ENCODE assay signal across 8 cellular contexts in the genomic region with DNA sequence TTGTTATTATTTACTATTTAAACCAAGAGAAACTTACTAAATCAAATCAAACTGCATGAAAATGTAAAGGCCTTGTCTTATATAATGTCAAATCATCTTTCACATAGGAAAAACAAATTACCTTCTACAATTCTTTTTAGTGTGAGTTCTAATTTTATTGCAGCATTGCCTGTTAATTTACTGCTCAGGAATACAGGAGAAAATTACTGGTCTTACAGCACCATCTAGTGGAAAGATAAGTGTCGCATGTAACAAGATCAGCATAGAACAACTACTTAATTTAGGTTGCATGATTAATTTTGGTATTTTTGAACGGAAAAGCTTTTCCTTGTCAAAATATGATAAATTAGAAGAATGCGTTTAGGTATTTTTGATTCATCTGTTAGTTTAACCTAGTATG.
DNase-seq lines count a peak whose midpoint lies in the region; ATAC-seq and TF ChIP-seq lines count a peak whose summit lies in the region.

No MANE protein-coding gene starts in this region.

- no peak overlapping the region for H2AK5ac ChIP-seq in mesenchymal stem cell (ENCODE audit: low read length, severe bottlenecking)

- no peak overlapping the region for H2BK12ac ChIP-seq in mesenchymal stem cell (ENCODE audit: low read length in 2 of 2)

- no peak overlapping the region for H2AFZ ChIP-seq in mesenchymal stem cell (ENCODE audit: low read depth, low read length)

- no peaks in the 10 kb centered on the region for H3K9me3 ChIP-seq in mesenchymal stem cell (ENCODE audit: control insufficient read depth, low read length)

- no peak overlapping the region for H3K14ac ChIP-seq in mesenchymal stem cell (ENCODE audit: low read length in 2 of 2)

- H2BK5ac ChIP-seq in mesenchymal stem cell (ENCODE audit: low read depth, low read length, poor library complexity, severe bottlenecking), result no peak overlapping the region

- H3K27ac ChIP-seq in C4-2B (no peak overlapping the region), mesenchymal stem cell (ENCODE audit: low read length, poor library complexity, severe bottlenecking) (no peak overlapping the region)

- no peaks in the 10 kb centered on the region for H3K36me3 ChIP-seq in mesenchymal stem cell (ENCODE audit: control insufficient read depth in 1 of 2, insufficient read depth in 2 of 2, low read depth in 1 of 2, low read length in 2 of 2)

- no peak overlapping the region for H4K8ac ChIP-seq in mesenchymal stem cell (ENCODE audit: low read length)

- ATAC-seq in GM21515 (IDR thresholded peaks at IDR 0.05; ENCODE audit: unreplicated experiment) (no peak), GM21786 (IDR thresholded peaks at IDR 0.05; ENCODE audit: unreplicated experiment) (no peak)

- no peak overlapping the region for H2BK15ac ChIP-seq in mesenchymal stem cell (ENCODE audit: low read depth, poor library complexity, severe bottlenecking)

- no peak overlapping the region for H3K23ac ChIP-seq in mesenchymal stem cell (ENCODE audit: low read length in 2 of 2)

- WGBS in mesenchymal stem cell, result 20% methylated on average over 1 of the region's 3 CpGs

- H3K4me3 ChIP-seq in HFF-Myc (replicated peaks; ENCODE audit: low read depth, low read length) (no peak overlapping the region), mesenchymal stem cell (ENCODE audit: insufficient read depth in 1 of 2, low read depth in 1 of 2, low read length in 2 of 2) (no peak overlapping the region)

- H3K27me3 ChIP-seq in mesenchymal stem cell (ENCODE audit: control insufficient read depth in 1 of 2, insufficient read depth in 1 of 2, low read length in 2 of 2), result no peaks in the 10 kb centered on the region

- no peak overlapping the region for H3K9ac ChIP-seq in mesenchymal stem cell (ENCODE audit: low read length)

- TF ChIP-seq CTCF in C4-2B (conservative IDR thresholded peaks at IDR 0.05) (peak; percentile 82), HFF-Myc (IDR thresholded peaks at IDR 0.05; ENCODE audit: low read depth, low read length, missing control alignments) (peak; percentile 33)

- H4K91ac ChIP-seq in mesenchymal stem cell (ENCODE audit: low read length), result no peak overlapping the region

- no peak overlapping the region for H3K4me2 ChIP-seq in mesenchymal stem cell (ENCODE audit: low read length, poor library complexity, severe bottlenecking)

- H3K4ac ChIP-seq in mesenchymal stem cell (ENCODE audit: low read depth in 1 of 2, low read length in 2 of 2), result no peak overlapping the region

- H3K18ac ChIP-seq in mesenchymal stem cell (ENCODE audit: low read depth in 1 of 2, low read length in 2 of 2), result no peak overlapping the region

- no peaks in the 10 kb centered on the region for H3K4me1 ChIP-seq in mesenchymal stem cell (ENCODE audit: control insufficient read depth, insufficient read depth, low read depth, low read length)

- no peak overlapping the region for H2BK120ac ChIP-seq in mesenchymal stem cell (ENCODE audit: low read depth, low read length)

- H3K79me1 ChIP-seq in mesenchymal stem cell (replicated peaks; ENCODE audit: low read length, poor library complexity, severe bottlenecking), result peaks cover 1% of the 10 kb centered on the region

- DNase-seq in HFF-Myc (ENCODE audit: extremely low read depth, low read depth) (peak; percentile 32), NCI-H82 treated with DMSO at 0.1 percent for 48 hours (lab: John Stamatoyannopoulos, UW; ENCODE audit: unreplicated experiment) (peak; percentile 2), cerebellum (ENCODE audit: low spot score) (peak; percentile 27), mesenchymal stem cell (peak; percentile 76)
- no peak for DNase-seq in activated CD4-positive, alpha-beta T cell treated with anti-CD3 and anti-CD28 coated beads for 48 hours
